ENCODE assay signal across 29 cellular contexts in the genomic region with DNA sequence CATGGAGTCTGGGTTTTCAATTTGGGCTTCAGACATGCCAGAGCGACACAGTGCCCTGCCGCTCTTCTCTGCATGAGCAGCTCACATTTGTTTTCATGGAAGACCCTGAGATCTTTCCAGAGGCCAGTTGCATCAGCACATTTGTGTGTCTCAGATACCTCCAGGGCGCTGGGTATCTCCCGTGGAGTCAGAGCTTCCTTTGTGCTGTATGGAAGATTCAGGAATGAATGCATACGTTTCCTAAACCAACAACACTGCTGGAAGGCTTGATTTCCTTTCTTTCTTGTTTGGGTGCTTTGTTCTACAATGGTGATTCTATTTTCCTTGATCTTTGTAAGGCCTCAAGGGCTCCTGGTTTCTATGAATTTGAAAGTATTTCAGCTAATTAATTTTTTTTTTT.
"Had no signal": no experiment of that assay in that cellular context is flagged by ENCODE, and none has a peak within 500 bp of the region (broad histone marks: within the 10 kb centered on the region; RNA-seq: fewer than 3 reads in every experiment).

No MANE protein-coding gene starts in this region.

- H3K27me3 ChIP-seq: left lung, pancreas, sigmoid colon, spleen, suprapubic skin, tibial artery, vagina had no signal

- H3K36me3 ChIP-seq: left lung, lower lobe of right lung, pancreas, prostate gland, sigmoid colon, spleen, suprapubic skin, thoracic aorta, tibial artery, vagina had no signal

- H3K4me3 ChIP-seq: left lung, lower lobe of right lung, mucosa of descending colon, pancreas, prostate gland, sigmoid colon, spleen, suprapubic skin, thoracic aorta, tibial artery, vagina had no signal

- DNase-seq: hippocampal formation; kidney; left colon; left lung; lower lobe of right lung; mammary epithelial cell; mesenchymal stem cell; mucosa of descending colon; naive thymus-derived CD4-positive, alpha-beta T cell; nucleus accumbens; pancreas; posterior cingulate gyrus; retina; right cardiac atrium; sigmoid colon; small intestine; spleen; stimulated activated CD4-positive, alpha-beta T cell treated with anti-CD3 and anti-CD28 coated beads, Interleukin-4, amount 100 ng/mL, for 24 hours; stimulated activated naive CD4-positive, alpha-beta T cell; tibial artery had no signal

- H3K4me1 ChIP-seq: left lung, lower lobe of right lung, pancreas, prostate gland, spleen, suprapubic skin, tibial artery, vagina had no signal

- H3K27ac Mint-ChIP-seq: mesothelial cell of epicardium; naive thymus-derived CD4-positive, alpha-beta T cell; natural killer cell treated with Interleukin-12 subunit alpha and Interleukin-12 subunit beta and Interleukin-15 and Interleukin-18, amount 100 ng/mL, for 72 hours; stimulated activated effector memory CD8-positive, alpha-beta T cell treated with anti-CD3 and anti-CD28 coated beads, Interleukin-12 subunit alpha, Interleukin-12 subunit beta, amount 100 ng/mL, for 72 hours; stimulated activated naive CD8-positive, alpha-beta T cell treated with anti-CD3 and anti-CD28 coated beads, Interleukin-15, Interleukin-2, amounts not matched to agents 100 ng/mL and 50 ng/mL, for 24 hours; type B pancreatic cell had no signal

- H3K9me3 Mint-ChIP-seq: stimulated activated effector memory CD8-positive, alpha-beta T cell treated with anti-CD3 and anti-CD28 coated beads, Interleukin-12 subunit alpha, Interleukin-12 subunit beta, amount 100 ng/mL, for 72 hours; stimulated activated naive CD8-positive, alpha-beta T cell treated with anti-CD3 and anti-CD28 coated beads, Interleukin-15, Interleukin-2, amounts not matched to agents 100 ng/mL and 50 ng/mL, for 24 hours; type B pancreatic cell had no signal

- ATAC-seq: left colon; left lung; lower lobe of right lung; mucosa of descending colon; naive thymus-derived CD4-positive, alpha-beta T cell; natural killer cell treated with Interleukin-12 subunit alpha and Interleukin-12 subunit beta and Interleukin-15 and Interleukin-18, amount 100 ng/mL, for 72 hours; pancreas; right cardiac atrium; stimulated activated effector memory CD8-positive, alpha-beta T cell treated with anti-CD3 and anti-CD28 coated beads, Interleukin-12 subunit alpha, Interleukin-12 subunit beta, amount 100 ng/mL, for 72 hours had no signal

- H3K27ac ChIP-seq: left lung, lower lobe of right lung, pancreas, prostate gland, sigmoid colon, spleen, suprapubic skin, thoracic aorta, tibial artery, vagina had no signal

- H3K4me1 Mint-ChIP-seq: mesothelial cell of epicardium; naive thymus-derived CD4-positive, alpha-beta T cell; stimulated activated effector memory CD8-positive, alpha-beta T cell treated with anti-CD3 and anti-CD28 coated beads, Interleukin-12 subunit alpha, Interleukin-12 subunit beta, amount 100 ng/mL, for 72 hours had no signal

- H3K36me3 Mint-ChIP-seq: mesothelial cell of epicardium; naive thymus-derived CD4-positive, alpha-beta T cell; natural killer cell treated with Interleukin-12 subunit alpha and Interleukin-12 subunit beta and Interleukin-15 and Interleukin-18, amount 100 ng/mL, for 72 hours; stimulated activated effector memory CD8-positive, alpha-beta T cell treated with anti-CD3 and anti-CD28 coated beads, Interleukin-12 subunit alpha, Interleukin-12 subunit beta, amount 100 ng/mL, for 72 hours; type B pancreatic cell had no signal

- H3K4me3 Mint-ChIP-seq: mesothelial cell of epicardium; naive thymus-derived CD4-positive, alpha-beta T cell; natural killer cell treated with Interleukin-12 subunit alpha and Interleukin-12 subunit beta and Interleukin-15 and Interleukin-18, amount 100 ng/mL, for 72 hours; stimulated activated effector memory CD8-positive, alpha-beta T cell treated with anti-CD3 and anti-CD28 coated beads, Interleukin-12 subunit alpha, Interleukin-12 subunit beta, amount 100 ng/mL, for 72 hours; stimulated activated naive CD8-positive, alpha-beta T cell treated with anti-CD3 and anti-CD28 coated beads, Interleukin-15, Interleukin-2, amounts not matched to agents 100 ng/mL and 50 ng/mL, for 24 hours; type B pancreatic cell had no signal
